Comparison of ENCODE assay signal across 21 cellular contexts in genomic region chr17:5354886-5355415, GRCh38.
DNase-seq lines count a peak whose midpoint lies in the region; ATAC-seq and TF ChIP-seq lines count a peak whose summit lies in the region.
"Had no signal": no experiment of that assay in that cellular context is flagged by ENCODE, and none has a peak within 500 bp of the region (broad histone marks: within the 10 kb centered on the region; RNA-seq: fewer than 3 reads in every experiment).

No MANE protein-coding gene starts in this region.

- intact Hi-C loops in left cardiac atrium (cut with DNase I) (no loop called here), ascending aorta (cut with DNase I) (no loop called here), transverse colon (cut with DNase I; ENCODE audit: low total_unique reads) (no loop called here)

- H3K36me3 ChIP-seq in right atrium auricular region = peaks cover 73% of the 10 kb centered on the region
- H3K36me3 ChIP-seq in ascending aorta = peaks cover 15 to 44% of the 10 kb centered on the region in 2 donors
- H3K36me3 ChIP-seq in transverse colon = peaks cover 0 to 43% (median 21%) of the 10 kb centered on the region in 4 donors

- H3K9me3 ChIP-seq in right atrium auricular region = no peaks in the 10 kb centered on the region
- H3K9me3 ChIP-seq in ascending aorta = no peaks in the 10 kb centered on the region
- no peaks in the 10 kb centered on the region for H3K9me3 ChIP-seq in transverse colon
- H3K9me3 ChIP-seq: colonic mucosa had no signal

- H3K27me3 ChIP-seq in right atrium auricular region = no peaks in the 10 kb centered on the region
- no peaks in the 10 kb centered on the region for H3K27me3 ChIP-seq in ascending aorta
- H3K27me3 ChIP-seq in transverse colon = no peaks in the 10 kb centered on the region
- H3K27me3 ChIP-seq: colonic mucosa had no signal

- TF ChIP-seq POLR2A in transverse colon (IDR thresholded peaks at IDR 0.05) = no peak

- no peak overlapping the region for H3K4me3 ChIP-seq in right atrium auricular region
- no peak overlapping the region for H3K4me3 ChIP-seq in ascending aorta
- H3K4me3 ChIP-seq in transverse colon = no peak overlapping the region
- H3K4me3 ChIP-seq: colonic mucosa had no signal

- in situ Hi-C loops in transverse colon (cut with MboI; ENCODE audit: low pct_ligation_motif_present in 1 of 4, low pct_unique_long_range_greater_than_20kb in 1 of 4, low sequenced_read_pairs in 3 of 4) = no loop called here

- TF ChIP-seq CTCF in right atrium auricular region (IDR thresholded peaks at IDR 0.05) (no peak), ascending aorta (IDR thresholded peaks at IDR 0.05) (no peak), nephron progenitor cell (IDR thresholded peaks at IDR 0.05) (no peak), transverse colon (IDR thresholded peaks at IDR 0.05) (no peak)

- peaks cover 60% of the 10 kb centered on the region for H3K36me3 Mint-ChIP-seq in nephron progenitor cell (ENCODE audit: low read depth)

- H3K4me1 ChIP-seq in right atrium auricular region (no peaks in the 10 kb centered on the region), ascending aorta (peaks cover 15 to 21% of the 10 kb centered on the region in 2 donors), transverse colon (no peaks in the 10 kb centered on the region)
- H3K4me1 ChIP-seq: colonic mucosa had no signal

- H3K27ac Mint-ChIP-seq in nephron progenitor cell = peak overlapping the region; percentile 90
- H3K27ac Mint-ChIP-seq: activated CD4-positive, alpha-beta T cell treated with anti-CD3 and anti-CD28 coated beads, Interleukin-2, amount 10 ng/mL, durations not matched to agents 7 days and 5 days had no signal

- no peak for ATAC-seq in left cardiac atrium
- ATAC-seq in GM21529 (IDR thresholded peaks at IDR 0.05; ENCODE audit: unreplicated experiment) = no peak
- ATAC-seq in GM18519 (IDR thresholded peaks at IDR 0.05; ENCODE audit: low FRiP score, unreplicated experiment) = no peak
- ATAC-seq: natural killer cell treated with Interleukin-12 subunit alpha and Interleukin-12 subunit beta and Interleukin-15 and Interleukin-18, amount 100 ng/mL, for 72 hours; T-cell had no signal

- no peak for DNase-seq in right atrium auricular region (ENCODE audit: low spot score)
- DNase-seq in left cardiac atrium = no peak
- DNase-seq in ascending aorta (ENCODE audit: low spot score in 2 of 2) = no peak
- no peak for DNase-seq in nephron progenitor cell
- DNase-seq in transverse colon = no peak
- no peak for DNase-seq in NCI-H2227 (lab: John Stamatoyannopoulos, UW; ENCODE audit: unreplicated experiment)
- DNase-seq: activated CD4-positive, alpha-beta T cell treated with anti-CD3 and anti-CD28 coated beads, Interleukin-2, amount 10 ng/mL, durations not matched to agents 7 days and 5 days; activated T-cell treated with anti-CD3 and anti-CD28 coated beads for 4 hours; colonic mucosa; DMS79 treated with DMSO at 0.1 percent for 48 hours; mesenchymal stem cell; NCI-H1048; NCI-H2029; SHP77; small intestine; stimulated activated CD4-positive, alpha-beta T cell treated with anti-CD3 and anti-CD28 coated beads, Interleukin-2, amount 100 ng/mL, for 48 hours; T-cell had no signal

- peaks cover 14% of the 10 kb centered on the region for H3K4me1 Mint-ChIP-seq in nephron progenitor cell
- H3K4me1 Mint-ChIP-seq: activated CD4-positive, alpha-beta T cell treated with anti-CD3 and anti-CD28 coated beads, Interleukin-2, amount 10 ng/mL, durations not matched to agents 7 days and 5 days; T-cell had no signal

- H3K27ac ChIP-seq in right atrium auricular region (peak overlapping the region; percentile 2 to 62), ascending aorta (peak overlapping the region; percentile 67 to 75), transverse colon (no peak overlapping the region)
- H3K27ac ChIP-seq: colonic mucosa, KMS-11 had no signal

- no peak overlapping the region for H3K4me3 Mint-ChIP-seq in nephron progenitor cell
- H3K4me3 Mint-ChIP-seq: activated CD4-positive, alpha-beta T cell treated with anti-CD3 and anti-CD28 coated beads, Interleukin-2, amount 10 ng/mL, durations not matched to agents 7 days and 5 days; natural killer cell treated with Interleukin-12 subunit alpha and Interleukin-12 subunit beta and Interleukin-15 and Interleukin-18, amount 100 ng/mL, for 72 hours; T-cell had no signal

- TF ChIP-seq EP300 in transverse colon (IDR thresholded peaks at IDR 0.05; ENCODE audit: low read depth) = no peak

- H3K27me3 Mint-ChIP-seq in nephron progenitor cell (ENCODE audit: low read depth, poor library complexity) = no peaks in the 10 kb centered on the region
- H3K27me3 Mint-ChIP-seq: activated CD4-positive, alpha-beta T cell treated with anti-CD3 and anti-CD28 coated beads, Interleukin-2, amount 10 ng/mL, durations not matched to agents 7 days and 5 days; natural killer cell treated with Interleukin-12 subunit alpha and Interleukin-12 subunit beta and Interleukin-15 and Interleukin-18, amount 100 ng/mL, for 72 hours; T-cell had no signal

- 78 to 88% methylated on average over 1 to 2 of the region's 2 CpGs for WGBS in transverse colon (ENCODE audit: low coverage in 1 of 2), 2 donors

- H3K9me3 Mint-ChIP-seq in nephron progenitor cell = no peaks in the 10 kb centered on the region
- H3K9me3 Mint-ChIP-seq: activated CD4-positive, alpha-beta T cell treated with anti-CD3 and anti-CD28 coated beads, Interleukin-2, amount 10 ng/mL, durations not matched to agents 7 days and 5 days; natural killer cell treated with Interleukin-12 subunit alpha and Interleukin-12 subunit beta and Interleukin-15 and Interleukin-18, amount 100 ng/mL, for 72 hours; T-cell had no signal

Comparison
In these comparisons a context has a peak if more than half of its experiments do, and no peak if none do; other contexts are left out.
1. H3K27ac ChIP-seq: peak in right atrium auricular region (2 of 2) and ascending aorta (2 of 2); none in transverse colon (0 of 4).